Comparison of ENCODE assay signal across 9 cellular contexts in the genomic region with DNA sequence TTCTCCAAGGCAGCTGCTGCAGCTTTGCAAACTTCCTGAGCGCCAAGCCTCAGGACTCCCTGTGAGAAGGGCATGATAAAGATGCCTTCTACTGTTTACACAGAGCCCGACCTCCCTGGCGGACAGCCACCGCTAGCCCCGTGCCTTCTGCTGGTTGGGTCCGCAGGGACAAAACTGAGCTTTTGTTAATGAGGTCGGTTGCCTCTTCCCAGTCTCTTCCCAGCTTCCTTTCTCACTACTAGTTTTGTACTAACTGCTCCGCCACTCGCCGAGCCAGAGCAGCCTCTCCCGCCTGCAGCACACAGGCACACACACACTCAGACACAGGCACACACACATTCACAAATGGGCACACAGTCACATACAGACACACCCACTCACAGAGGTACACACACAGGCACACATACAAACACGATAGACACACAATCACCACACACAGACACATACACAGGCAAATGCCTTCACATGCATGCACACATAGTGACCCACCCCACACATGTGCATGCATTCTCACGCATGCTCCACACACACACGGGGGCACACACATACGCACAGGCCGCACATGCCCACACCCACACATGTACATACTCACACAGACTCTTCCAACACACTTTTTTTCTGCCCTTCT. TPM values are rescaled to one million over a fixed set of nuclear protein-coding genes. Genes with fewer than 3 reads are reported as not detected.
DNase-seq lines count a peak whose midpoint lies in the region; ATAC-seq, FAIRE-seq and TF ChIP-seq lines count a peak whose summit lies in the region.
"Had no signal": no experiment of that assay in that cellular context is flagged by ENCODE, and none has a peak within 500 bp of the region (broad histone marks: within the 10 kb centered on the region; RNA-seq: fewer than 3 reads in every experiment).

A gene with protein sequence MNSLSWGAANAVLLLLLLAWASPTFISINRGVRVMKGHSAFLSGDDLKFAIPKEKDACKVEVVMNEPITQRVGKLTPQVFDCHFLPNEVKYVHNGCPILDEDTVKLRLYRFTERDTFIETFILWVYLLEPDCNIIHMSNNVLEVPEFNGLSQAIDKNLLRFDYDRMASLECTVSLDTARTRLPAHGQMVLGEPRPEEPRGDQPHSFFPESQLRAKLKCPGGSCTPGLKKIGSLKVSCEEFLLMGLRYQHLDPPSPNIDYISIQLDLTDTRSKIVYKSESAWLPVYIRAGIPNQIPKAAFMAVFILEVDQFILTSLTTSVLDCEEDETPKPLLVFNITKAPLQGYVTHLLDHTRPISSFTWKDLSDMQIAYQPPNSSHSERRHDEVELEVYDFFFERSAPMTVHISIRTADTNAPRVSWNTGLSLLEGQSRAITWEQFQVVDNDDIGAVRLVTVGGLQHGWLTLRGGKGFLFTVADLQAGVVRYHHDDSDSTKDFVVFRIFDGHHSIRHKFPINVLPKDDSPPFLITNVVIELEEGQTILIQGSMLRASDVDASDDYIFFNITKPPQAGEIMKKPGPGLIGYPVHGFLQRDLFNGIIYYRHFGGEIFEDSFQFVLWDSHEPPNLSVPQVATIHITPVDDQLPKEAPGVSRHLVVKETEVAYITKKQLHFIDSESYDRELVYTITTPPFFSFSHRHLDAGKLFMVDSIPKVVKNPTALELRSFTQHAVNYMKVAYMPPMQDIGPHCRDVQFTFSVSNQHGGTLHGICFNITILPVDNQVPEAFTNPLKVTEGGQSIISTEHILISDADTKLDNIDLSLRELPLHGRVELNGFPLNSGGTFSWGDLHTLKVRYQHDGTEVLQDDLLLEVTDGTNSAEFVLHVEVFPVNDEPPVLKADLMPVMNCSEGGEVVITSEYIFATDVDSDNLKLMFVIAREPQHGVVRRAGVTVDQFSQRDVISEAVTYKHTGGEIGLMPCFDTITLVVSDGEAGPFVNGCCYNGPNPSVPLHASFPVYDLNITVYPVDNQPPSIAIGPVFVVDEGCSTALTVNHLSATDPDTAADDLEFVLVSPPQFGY (N-terminal part only) (minus strand): TSS at position 251 of the 628 bp plus-strand sequence. CDS start 41,451 bp downstream, outside the sequence.

- H3K27ac ChIP-seq in keratinocyte (ENCODE audit: control insufficient read depth, insufficient read depth, low read length) (no peak within 1 kb of the TSS), stomach (peak within 1 kb of the TSS in 3 of 5 donors; percentile 2 to 59 (median 5)), RWPE1 (no peak within 1 kb of the TSS)

- H3K9me1 ChIP-seq in keratinocyte (ENCODE audit: control insufficient read depth, extremely low read depth, insufficient read depth, low read length) = no peaks in the 10 kb centered on the region

- no peak within 1 kb of the TSS for H3K4me2 ChIP-seq in keratinocyte (ENCODE audit: control insufficient read depth, extremely low read depth, insufficient read depth, low read depth, low read length)

- H3K36me3 ChIP-seq in keratinocyte (ENCODE audit: control insufficient read depth in 2 of 2, extremely low read depth in 1 of 2, insufficient read depth in 2 of 2, low read length in 2 of 2) (no peaks in the 10 kb centered on the region), stomach (no peaks in the 10 kb centered on the region)

- no peak for ATAC-seq in GM21576 (IDR thresholded peaks at IDR 0.05; ENCODE audit: unreplicated experiment)
- ATAC-seq in GM19351 (IDR thresholded peaks at IDR 0.05; ENCODE audit: unreplicated experiment) = no peak
- no peak for ATAC-seq in GM21390 (IDR thresholded peaks at IDR 0.05; ENCODE audit: unreplicated experiment)

- DNase-seq in NCI-H1105 (lab: John Stamatoyannopoulos, UW) (peak; percentile 71), astrocyte of the hippocampus (ENCODE audit: low read depth, low spot score) (peak; percentile 27), keratinocyte (ENCODE audit: low read depth, low spot score) (no peak), stomach (no peak), RWPE1 (ENCODE audit: low spot score) (no peak)
- DNase-seq: NCI-H2107 had no signal

- no peaks in the 10 kb centered on the region for H3K9me3 ChIP-seq in keratinocyte (ENCODE audit: control insufficient read depth, low read depth, low read length)
- no peaks in the 10 kb centered on the region for H3K9me3 ChIP-seq in stomach

- no peaks in the 10 kb centered on the region for H4K20me1 ChIP-seq in keratinocyte (ENCODE audit: control insufficient read depth, extremely low read depth, insufficient read depth, low read length)

- no peak within 1 kb of the TSS for H3K4me3 ChIP-seq in keratinocyte (ENCODE audit: control insufficient read depth in 2 of 3, extremely low read depth in 1 of 3, insufficient read depth in 2 of 3, low read depth in 1 of 3, low read length in 3 of 3)
- H3K4me3 ChIP-seq in stomach = peak within 1 kb of the TSS in 3 of 4 donors; percentile 18 to 22 (median 22)

- no peak for FAIRE-seq in keratinocyte (lab: Jason Lieb, UNC)

- POLR2A ChIA-PET in RWPE1 (lab: Yijun Ruan, JAX; ENCODE audit: low non-redundant PET) = no interaction called here

- WGBS in stomach, 5 donors = 25 to 39% (median 28%) methylated on average over 16 of the region's 16 CpGs

- H3K9ac ChIP-seq in keratinocyte (ENCODE audit: control insufficient read depth, extremely low read depth, insufficient read depth, low read length) = no peak within 1 kb of the TSS

- TF ChIP-seq CTCF in keratinocyte (optimal IDR thresholded peaks at IDR 0.05 in 1 of 3, IDR thresholded peaks at IDR 0.05 in 1 of 3, conservative IDR thresholded peaks at IDR 0.05 in 1 of 3; ENCODE audit: extremely low read depth in 1 of 3, insufficient read depth in 2 of 3, low read length in 3 of 3) (no peak), stomach (IDR thresholded peaks at IDR 0.05) (no peak), RWPE1 (conservative IDR thresholded peaks at IDR 0.05; ENCODE audit: low read depth) (no peak)

- peak within 1 kb of the TSS; percentile 9 for H2AFZ ChIP-seq in keratinocyte (ENCODE audit: control insufficient read depth, low read length)

- intact Hi-C loops in stomach (cut with DNase I; ENCODE audit: low total_unique reads) = no loop called here

- CTCF ChIA-PET in RWPE1 (lab: Yijun Ruan, JAX) = no interaction called here

- TF ChIP-seq POLR2A in stomach (IDR thresholded peaks at IDR 0.05) = no peak

- dilution Hi-C loops in keratinocyte (cut with MboI; ENCODE audit: extremely low pct_ligation_motif_present, low sequenced_read_pairs) = no loop called here

- H3K27me3 ChIP-seq in keratinocyte (ENCODE audit: control insufficient read depth, extremely low read depth, insufficient read depth, low read length) (no peaks in the 10 kb centered on the region), stomach (no peaks in the 10 kb centered on the region)

- H3K79me2 ChIP-seq in keratinocyte (ENCODE audit: control insufficient read depth, insufficient read depth, low read length) = no peaks in the 10 kb centered on the region

- no peaks in the 10 kb centered on the region for H3K4me1 ChIP-seq in keratinocyte (ENCODE audit: control insufficient read depth, extremely low read depth, insufficient read depth, low read length)
- peaks cover 0 to 31% (median 12%) of the 10 kb centered on the region in 4 donors for H3K4me1 ChIP-seq in stomach

- no peak for TF ChIP-seq EP300 in stomach (IDR thresholded peaks at IDR 0.05)

RNA-seq across cellular contexts. Expression of the gene that starts here (rescaled TPM):
- under 0.01 to 0.05 TPM in 2 of 3 replicates, not detected in the other for polyA plus RNA-seq in keratinocyte
- not detected for polyA plus RNA-seq in keratinocyte (2011; ENCODE audit: low read depth)
- polyA plus RNA-seq in keratinocyte (2011; cell fraction: cytosol; rRNA removed) = not detected in 2 replicates
- polyA plus RNA-seq in keratinocyte (2011; cell fraction: nucleus; rRNA removed) = 0.03 TPM in 2 replicates
- polyA plus RNA-seq in keratinocyte (2012; ENCODE audit: low replicate concordance) = 0.01 TPM in 1 of 2 replicates, not detected in the other
- not detected in 3 replicates for polyA minus RNA-seq in keratinocyte
- not detected for polyA minus RNA-seq in keratinocyte (2011; cell fraction: cytosol; rRNA and poly(A)+ RNA removed)
- polyA minus RNA-seq in keratinocyte (2011; cell fraction: nucleus; rRNA and poly(A)+ RNA removed) = 0.11 TPM in 1 of 2 replicates, not detected in the other
- total RNA-seq in stomach = 10 to 100 TPM in 1 of 5 donors, 1 to 10 TPM in 2, under 1 TPM in 1, not detected in 1; 0.58 to 14.7 (median 1.5) TPM
- under 1 TPM; 0.12 to 0.55 (median 0.31) TPM for polyA plus RNA-seq in stomach

Comparison
In these comparisons a context has a peak if more than half of its experiments do, and no peak if none do; other contexts are left out.
1. DNase-seq: peak in NCI-H1105 (single experiment) and astrocyte of the hippocampus (single experiment); none in keratinocyte (single experiment), stomach (single experiment) and RWPE1 (single experiment).
2. H3K27ac ChIP-seq: peak in stomach (3 of 5); none in keratinocyte (single experiment) and RWPE1 (single experiment).
3. H3K4me3 ChIP-seq: peak in stomach (3 of 4); none in keratinocyte (0 of 3).